ENCODE assay signal across 10 cellular contexts in genomic region chr2:131363703-131364186, GRCh38. TPM values are rescaled to one million over a fixed set of nuclear protein-coding genes. Genes with fewer than 3 reads are reported as not detected.
DNase-seq lines count a peak whose midpoint lies in the region; ATAC-seq, FAIRE-seq and TF ChIP-seq lines count a peak whose summit lies in the region.
"Not testable (repeated sequence)": the region's sequence is repeated elsewhere in the genome, so short reads cannot be mapped to it uniquely, and the experiment has no call there.
"Had no signal": no experiment of that assay in that cellular context is flagged by ENCODE, and none has a peak within 500 bp of the region (broad histone marks: within the 10 kb centered on the region; RNA-seq: fewer than 3 reads in every experiment).

TSS of gene RAB6D (minus strand) at chr2:131364168. CDS start at chr2:131363720, 448 bp downstream.

- H3K4ac ChIP-seq in IMR-90 (ENCODE audit: low read depth, low read length) = not testable (repeated sequence)

- WGBS in IMR-90 (ENCODE audit: extremely low coverage in 2 of 2, insufficient read length in 1 of 2), 2 experiments = 0% methylated on average over 3 of the region's 50 CpGs; no CpG with 5 or more reads in 1 of the 2 experiments
- WGBS in esophagus squamous epithelium, 2 donors = 5 to 11% methylated on average over 12 to 22 of the region's 50 CpGs

- H2AK5ac ChIP-seq in IMR-90 (ENCODE audit: low read depth, low read length) = not testable (repeated sequence)

- H3K27me3 Mint-ChIP-seq in CD4-positive, alpha-beta T cell = peaks cover 75% of the 10 kb centered on the region
- H3K27me3 Mint-ChIP-seq in T-helper 1 cell treated with Interleukin-12 subunit alpha and Interleukin-12 subunit beta and Interleukin-4 antibody, amounts not matched to agents 30 μg/mL and 1 μg/mL, for 36 hours (ENCODE audit: low read depth) = peaks cover 63% of the 10 kb centered on the region
- peaks cover 30% of the 10 kb centered on the region for H3K27me3 Mint-ChIP-seq in astrocyte (ENCODE audit: low read depth, unreplicated experiment)
- peaks cover 23% of the 10 kb centered on the region for H3K27me3 Mint-ChIP-seq in neural progenitor cell (ENCODE audit: insufficient read depth, low read depth)
- H3K27me3 Mint-ChIP-seq in stimulated activated naive CD8-positive, alpha-beta T cell treated with anti-CD3 and anti-CD28 coated beads, Interleukin-15, Interleukin-2, amounts not matched to agents 100 ng/mL and 50 ng/mL, for 24 hours = peaks cover 59% of the 10 kb centered on the region

- peaks cover 12% of the 10 kb centered on the region for H3K27me3 ChIP-seq in CD4-positive, alpha-beta T cell (ENCODE audit: control insufficient read depth, insufficient read depth, low read length)
- H3K27me3 ChIP-seq in IMR-90 (ENCODE audit: control insufficient read depth, insufficient read depth, low read length); astrocyte (ENCODE audit: insufficient read depth, low read length): not testable (repeated sequence)
- H3K27me3 ChIP-seq in esophagus squamous epithelium = peaks cover 0 to 76% (median 2%) of the 10 kb centered on the region in 4 donors
- peaks cover 66% of the 10 kb centered on the region for H3K27me3 ChIP-seq in neural progenitor cell

- not testable (repeated sequence) for H3K36me3 ChIP-seq in IMR-90 (ENCODE audit: control insufficient read depth, insufficient read depth, low read length); astrocyte (ENCODE audit: insufficient read depth, low read length); esophagus squamous epithelium; neural progenitor cell

- not testable (repeated sequence) for TF ChIP-seq RAD21 in IMR-90 (IDR thresholded peaks at IDR 0.05; ENCODE audit: low read length)

- H3K79me1 ChIP-seq in IMR-90 (ENCODE audit: low read depth in 1 of 2, low read length in 2 of 2) = not testable (repeated sequence)

- not testable (repeated sequence) for H2BK5ac ChIP-seq in IMR-90 (ENCODE audit: low read depth, low read length, poor library complexity, severe bottlenecking)

- H4K5ac ChIP-seq in IMR-90 (ENCODE audit: low read depth, low read length) = not testable (repeated sequence)

- intact Hi-C loops in CD4-positive, alpha-beta T cell (cut with DNase I, micrococcal nuclease); IMR-90 (cut with micrococcal nuclease); esophagus squamous epithelium (cut with DNase I): not testable (repeated sequence)

- in situ Hi-C loops in IMR-90 (cut with MboI; ENCODE audit: low sequenced_read_pairs) = not testable (repeated sequence)

- H3K4me3 Mint-ChIP-seq in CD4-positive, alpha-beta T cell = peak within 1 kb of the TSS; percentile 42
- H3K4me3 Mint-ChIP-seq in T-helper 1 cell treated with Interleukin-12 subunit alpha and Interleukin-12 subunit beta and Interleukin-4 antibody, amounts not matched to agents 30 μg/mL and 1 μg/mL, for 36 hours = peak within 1 kb of the TSS; percentile 62
- H3K4me3 Mint-ChIP-seq in astrocyte (ENCODE audit: unreplicated experiment) = peak within 1 kb of the TSS; percentile 72
- H3K4me3 Mint-ChIP-seq in neural progenitor cell = peak within 1 kb of the TSS; percentile 76
- H3K4me3 Mint-ChIP-seq in stimulated activated naive CD8-positive, alpha-beta T cell treated with anti-CD3 and anti-CD28 coated beads, Interleukin-15, Interleukin-2, amounts not matched to agents 100 ng/mL and 50 ng/mL, for 24 hours = peak within 1 kb of the TSS; percentile 50

- not testable (repeated sequence) for H4K91ac ChIP-seq in IMR-90 (ENCODE audit: insufficient read depth, low read depth, low read length)

- H3K56ac ChIP-seq in IMR-90 (ENCODE audit: extremely low read depth, insufficient read depth, low read length) = not testable (repeated sequence)

- not testable (repeated sequence) for FAIRE-seq in astrocyte (lab: Jason Lieb, UNC)

- H3K4me1 Mint-ChIP-seq in CD4-positive, alpha-beta T cell (ENCODE audit: low read depth); T-helper 1 cell treated with Interleukin-12 subunit alpha and Interleukin-12 subunit beta and Interleukin-4 antibody, amounts not matched to agents 30 μg/mL and 1 μg/mL, for 36 hours (ENCODE audit: low read depth); astrocyte (ENCODE audit: low read depth, unreplicated experiment); neural progenitor cell; stimulated activated naive CD8-positive, alpha-beta T cell treated with anti-CD3 and anti-CD28 coated beads, Interleukin-15, Interleukin-2, amounts not matched to agents 100 ng/mL and 50 ng/mL, for 24 hours (ENCODE audit: low read depth): not testable (repeated sequence)

- peak within 1 kb of the TSS; percentile 83; the same call in 1 of the 2 replicates for H3K4me2 ChIP-seq in IMR-90 (ENCODE audit: low read depth, low read length)
- peak within 1 kb of the TSS; percentile 76 for H3K4me2 ChIP-seq in astrocyte (ENCODE audit: low read length)
- peak within 1 kb of the TSS; percentile 77 for H3K4me2 ChIP-seq in neural progenitor cell

- not testable (repeated sequence) for H3K4me1 ChIP-seq in IMR-90 (ENCODE audit: control insufficient read depth, insufficient read depth, low read length); astrocyte (ENCODE audit: insufficient read depth, low read length); esophagus squamous epithelium; neural progenitor cell

- dilution Hi-C loops in IMR-90 (cut with HindIII; ENCODE audit: low sequenced_read_pairs, unreplicated experiment) = loop anchor here (25.0 kb wide), 1 partner anchor 1076 kb away; no protein-coding TSS in a partner anchor

- H4K8ac ChIP-seq in IMR-90 (ENCODE audit: low read depth in 2 of 2, low read length in 2 of 2) = not testable (repeated sequence)

- TF ChIP-seq POLR2A in IMR-90 (IDR thresholded peaks at IDR 0.05; ENCODE audit: low read depth, low read length); esophagus squamous epithelium (IDR thresholded peaks at IDR 0.05): not testable (repeated sequence)

- H3K4me3 ChIP-seq in IMR-90 (ENCODE audit: insufficient read depth, low read depth, low read length) (peak within 1 kb of the TSS; percentile 32), astrocyte (ENCODE audit: insufficient read depth, low read depth, low read length) (peak within 1 kb of the TSS; percentile 17), esophagus squamous epithelium (peak within 1 kb of the TSS in 3 of 4 donors; percentile 23 to 55 (median 36)), neural progenitor cell (peak within 1 kb of the TSS; percentile 53)

- not testable (repeated sequence) for H2AFZ ChIP-seq in IMR-90 (replicated peaks; ENCODE audit: low read length, poor library complexity)
- peak within 1 kb of the TSS; percentile 66 for H2AFZ ChIP-seq in astrocyte (ENCODE audit: low read depth, low read length)
- H2AFZ ChIP-seq in neural progenitor cell (replicated peaks) = peak within 1 kb of the TSS; percentile 94

- H3K9me3 ChIP-seq in CD4-positive, alpha-beta T cell (ENCODE audit: control insufficient read depth, low read length); IMR-90 (ENCODE audit: control insufficient read depth, insufficient read depth, low read length); astrocyte (ENCODE audit: insufficient read depth, low read depth, low read length); esophagus squamous epithelium; neural progenitor cell (ENCODE audit: low read depth): not testable (repeated sequence)

- not testable (repeated sequence) for H3K23ac ChIP-seq in IMR-90 (ENCODE audit: low read depth, low read length)

- POLR2A ChIA-PET in CD4-positive, alpha-beta T cell (lab: Charles Lee); IMR-90 (lab: Charles Lee; ENCODE audit: unreplicated experiment): not testable (repeated sequence)

- H3K36me3 Mint-ChIP-seq in CD4-positive, alpha-beta T cell (ENCODE audit: low read depth); T-helper 1 cell treated with Interleukin-12 subunit alpha and Interleukin-12 subunit beta and Interleukin-4 antibody, amounts not matched to agents 30 μg/mL and 1 μg/mL, for 36 hours (ENCODE audit: low read depth); astrocyte (ENCODE audit: low read depth, unreplicated experiment); neural progenitor cell; stimulated activated naive CD8-positive, alpha-beta T cell treated with anti-CD3 and anti-CD28 coated beads, Interleukin-15, Interleukin-2, amounts not matched to agents 100 ng/mL and 50 ng/mL, for 24 hours (ENCODE audit: low read depth): not testable (repeated sequence)

- H3K9me3 Mint-ChIP-seq in CD4-positive, alpha-beta T cell; T-helper 1 cell treated with Interleukin-12 subunit alpha and Interleukin-12 subunit beta and Interleukin-4 antibody, amounts not matched to agents 30 μg/mL and 1 μg/mL, for 36 hours; astrocyte (ENCODE audit: unreplicated experiment); neural progenitor cell; stimulated activated naive CD8-positive, alpha-beta T cell treated with anti-CD3 and anti-CD28 coated beads, Interleukin-15, Interleukin-2, amounts not matched to agents 100 ng/mL and 50 ng/mL, for 24 hours: not testable (repeated sequence)

- CTCF ChIA-PET in CD4-positive, alpha-beta T cell (lab: Charles Lee) = not testable (repeated sequence)
- CTCF ChIA-PET in IMR-90 (lab: Yijun Ruan, JAX) = interaction anchor here (0.7 kb wide), 1 partner anchor 481 kb away, joined by 3 read pairs; no protein-coding TSS in a partner anchor

- ATAC-seq in CD4-positive, alpha-beta T cell (ENCODE audit: poor library complexity) = not testable (repeated sequence)
- peak; percentile 86 for ATAC-seq in IMR-90 (ENCODE audit: low read depth)

- not testable (repeated sequence) for H3K9ac ChIP-seq in IMR-90 (ENCODE audit: low read depth, low read length); astrocyte (ENCODE audit: low read length); neural progenitor cell

- not testable (repeated sequence) for H3K27ac Mint-ChIP-seq in CD4-positive, alpha-beta T cell; T-helper 1 cell treated with Interleukin-12 subunit alpha and Interleukin-12 subunit beta and Interleukin-4 antibody, amounts not matched to agents 30 μg/mL and 1 μg/mL, for 36 hours; astrocyte (ENCODE audit: unreplicated experiment); neural progenitor cell; stimulated activated naive CD8-positive, alpha-beta T cell treated with anti-CD3 and anti-CD28 coated beads, Interleukin-15, Interleukin-2, amounts not matched to agents 100 ng/mL and 50 ng/mL, for 24 hours

- H3K9me1 ChIP-seq in IMR-90 (ENCODE audit: insufficient read depth, low read length) = not testable (repeated sequence)

- not testable (repeated sequence) for H3K18ac ChIP-seq in IMR-90 (ENCODE audit: low read depth, low read length)

- DNase-seq in CD4-positive, alpha-beta T cell; IMR-90; esophagus squamous epithelium (lab: John Stamatoyannopoulos, UW): not testable (repeated sequence)
- DNase-seq in astrocyte (ENCODE audit: low read depth) = peak; percentile 17
- peak; percentile 79 for DNase-seq in islet precursor cell
- DNase-seq in neural progenitor cell (ENCODE audit: low spot score) = peak; percentile 55

- not testable (repeated sequence) for H2BK120ac ChIP-seq in IMR-90 (ENCODE audit: low read depth, low read length)

- H3K79me2 ChIP-seq in astrocyte (ENCODE audit: insufficient read depth, low read length); neural progenitor cell (ENCODE audit: low read depth): not testable (repeated sequence)

- H4K20me1 ChIP-seq in IMR-90 (ENCODE audit: insufficient read depth, low read length); astrocyte (ENCODE audit: insufficient read depth, low read length); neural progenitor cell (ENCODE audit: low read depth): not testable (repeated sequence)

- not testable (repeated sequence) for TF ChIP-seq CTCF in CD4-positive, alpha-beta T cell (IDR thresholded peaks at IDR 0.05); IMR-90 (conservative IDR thresholded peaks at IDR 0.05; ENCODE audit: low read depth, low read length); astrocyte (IDR thresholded peaks at IDR 0.05; ENCODE audit: insufficient read depth, low read depth, low read length); esophagus squamous epithelium (IDR thresholded peaks at IDR 0.05); neural progenitor cell (IDR thresholded peaks at IDR 0.05)

- not testable (repeated sequence) for BruUV-seq in IMR-90 (replicated peaks; lab: Mats Ljungman, UMichigan)

- not testable (repeated sequence) for H3K14ac ChIP-seq in IMR-90 (replicated peaks; ENCODE audit: low read depth, low read length)

- not testable (repeated sequence) for H2BK20ac ChIP-seq in IMR-90 (ENCODE audit: low read depth, low read length)

- H2BK15ac ChIP-seq in IMR-90 (ENCODE audit: low read depth, low read length) = not testable (repeated sequence)

- not testable (repeated sequence) for H3K27ac ChIP-seq in CD4-positive, alpha-beta T cell (ENCODE audit: low read depth, low read length); IMR-90 (ENCODE audit: insufficient read depth, low read length); astrocyte (ENCODE audit: low read depth, low read length); esophagus squamous epithelium; neural progenitor cell

- not testable (repeated sequence) for H2AK9ac ChIP-seq in IMR-90 (replicated peaks; ENCODE audit: low read depth, low read length, poor library complexity)

- not testable (repeated sequence) for H3F3A ChIP-seq in neural progenitor cell (ENCODE audit: low read depth)

RNA-seq across cellular contexts. Expression of gene RAB6D, which starts in this region (rescaled TPM):
- total RNA-seq in CD4-positive, alpha-beta T cell = not detected
- not detected in 2 replicates for total RNA-seq in IMR-90 (2012; rRNA removed)
- polyA plus RNA-seq in IMR-90 (2012; rRNA removed) = not detected in 2 replicates
- polyA plus RNA-seq in IMR-90 (2012; cell fraction: cytosol; rRNA removed) = not detected in 2 replicates
- polyA plus RNA-seq in IMR-90 (2012; cell fraction: nucleus; rRNA removed; ENCODE audit: low replicate concordance) = not detected in 2 replicates
- total RNA-seq in astrocyte = 0.43 and 0.70 TPM in 2 replicates
- under 1 TPM in 1 of 4 donors, not detected in 3; 0.15 TPM for total RNA-seq in esophagus squamous epithelium
- total RNA-seq in neural progenitor cell (ENCODE audit: low replicate concordance) = 0.11 and 0.15 TPM in 2 replicates
- total RNA-seq: H4, skeletal muscle tissue had no signal

Comparison
In these comparisons a context has a peak if more than half of its experiments do, and no peak if none do; other contexts are left out.
1. Peak in ATAC-seq, H3K4me3 ChIP-seq and H3K4me2 ChIP-seq in IMR-90; RNA of the gene not detected or under 1 TPM.
2. Peak in DNase-seq, H3K4me3 ChIP-seq and H3K4me2 ChIP-seq in astrocyte; RNA of the gene not detected or under 1 TPM.
3. Peak in DNase-seq, H3K4me3 ChIP-seq and H3K4me2 ChIP-seq in neural progenitor cell; RNA of the gene not detected or under 1 TPM.